Comparison of ENCODE assay signal across 9 cellular contexts in genomic region chr17:2403044-2403443, GRCh38. TPM values are rescaled to one million over a fixed set of nuclear protein-coding genes. Genes with fewer than 3 reads are reported as not detected.
DNase-seq lines count a peak whose midpoint lies in the region; ATAC-seq and TF ChIP-seq lines count a peak whose summit lies in the region.
"Had no signal": no experiment of that assay in that cellular context is flagged by ENCODE, and none has a peak within 500 bp of the region (broad histone marks: within the 10 kb centered on the region; RNA-seq: fewer than 3 reads in every experiment).

No MANE protein-coding gene starts in this region.

- no TSS peak for BruUV-seq in Caco-2 (replicated peaks; lab: Mats Ljungman, UMichigan)

- H3K4me1 Mint-ChIP-seq in Caco-2 (ENCODE audit: low read depth, unreplicated experiment): peaks cover 22% of the 10 kb centered on the region

- H3K4me1 ChIP-seq in Caco-2 (peaks cover 23% of the 10 kb centered on the region), NT2/D1 (ENCODE audit: insufficient read depth, insufficient read length) (peaks cover 20% of the 10 kb centered on the region), gastrocnemius medialis (peaks cover 50 to 54% of the 10 kb centered on the region in 2 donors), MM.1S (ENCODE audit: low read length) (peaks cover 5% of the 10 kb centered on the region; the same call in 1 of the 2 replicates)

- H4K20me1 ChIP-seq in MM.1S (ENCODE audit: insufficient read depth, low read length): no peaks in the 10 kb centered on the region

- H3K9me3 ChIP-seq in Caco-2 (no peaks in the 10 kb centered on the region), NT2/D1 (ENCODE audit: insufficient read depth, low read length) (no peaks in the 10 kb centered on the region), gastrocnemius medialis (no peaks in the 10 kb centered on the region), MM.1S (replicated peaks; ENCODE audit: insufficient read depth, low read length) (no peaks in the 10 kb centered on the region)

- H3K4me3 Mint-ChIP-seq in Caco-2 (ENCODE audit: unreplicated experiment): peak overlapping the region; percentile 86

- TF ChIP-seq POLR2A in gastrocnemius medialis (IDR thresholded peaks at IDR 0.05): no peak

- peaks cover 13% of the 10 kb centered on the region; the same call in 1 of the 2 replicates for H3F3A ChIP-seq in MM.1S (ENCODE audit: insufficient read depth, low read length)

- H3K9me2 ChIP-seq in MM.1S (replicated peaks; ENCODE audit: insufficient read depth, low read length): no peaks in the 10 kb centered on the region

- ATAC-seq in gastrocnemius medialis: no peak

- DNase-seq in Caco-2 (no peak), NT2/D1 (ENCODE audit: low read depth, low spot score) (no peak), epithelial cell of prostate (ENCODE audit: low read depth, low spot score) (no peak), gastrocnemius medialis (no peak), MM.1S (no peak), middle frontal gyrus (ENCODE audit: extremely low spot score, low spot score) (no peak), COLO668 (lab: John Stamatoyannopoulos, UW; ENCODE audit: unreplicated experiment) (no peak)
- DNase-seq: GOT3, NCI-H524 treated with DMSO at 0.1 percent for 48 hours had no signal

- H3K36me3 ChIP-seq in Caco-2 (ENCODE audit: control insufficient read depth, insufficient read depth, low read length): no peaks in the 10 kb centered on the region
- H3K36me3 ChIP-seq in NT2/D1 (ENCODE audit: insufficient read depth, insufficient read length, low read length): peaks cover 8% of the 10 kb centered on the region
- H3K36me3 ChIP-seq in gastrocnemius medialis: no peaks in the 10 kb centered on the region
- H3K36me3 ChIP-seq in MM.1S (replicated peaks; ENCODE audit: insufficient read depth, low read length): no peaks in the 10 kb centered on the region

- CTCF ChIA-PET in Caco-2 (lab: Charles Lee): interaction anchor here (1.2 to 3.4 kb wide), 2 partner anchors 13 to 20 kb away, joined by 6 to 20 read pairs; no protein-coding TSS in a partner anchor

- H3K79me2 ChIP-seq in MM.1S (ENCODE audit: low read length): peaks cover 18% of the 10 kb centered on the region

- H3K27me3 ChIP-seq in Caco-2 (replicated peaks; ENCODE audit: control insufficient read depth, insufficient read depth, low read length) (no peaks in the 10 kb centered on the region), NT2/D1 (ENCODE audit: insufficient read depth, insufficient read length) (no peaks in the 10 kb centered on the region), gastrocnemius medialis (no peaks in the 10 kb centered on the region), MM.1S (replicated peaks; ENCODE audit: insufficient read depth, low read length) (no peaks in the 10 kb centered on the region)

- intact Hi-C loops in Caco-2 (cut with micrococcal nuclease; ENCODE audit: unreplicated experiment): no loop called here
- intact Hi-C loops in gastrocnemius medialis (cut with DNase I; ENCODE audit: low total_unique reads): loop anchor here (2.0 to 10.0 kb wide), 4 partner anchors 18 to 351 kb away; partner anchors contain the start of genes PAFAH1B1, SGSM2 and TSR1

- H3K36me3 Mint-ChIP-seq in Caco-2 (ENCODE audit: insufficient read depth, unreplicated experiment): peaks cover 66% of the 10 kb centered on the region

- TF ChIP-seq CTCF in Caco-2 (IDR thresholded peaks at IDR 0.05; ENCODE audit: insufficient read depth in 1 of 2, low read depth in 1 of 2, low read length in 1 of 2, severe bottlenecking in 1 of 2, unreplicated experiment in 1 of 2) (no peak), gastrocnemius medialis (IDR thresholded peaks at IDR 0.05 in 4 of 5, conservative IDR thresholded peaks at IDR 0.05 in 1 of 5) (no peak), MM.1S (IDR thresholded peaks at IDR 0.05; ENCODE audit: low read length) (no peak)

- H3K27ac ChIP-seq in epithelial cell of prostate: peak overlapping the region; percentile 100
- peak overlapping the region; percentile 97 to 99 (median 99) for H3K27ac ChIP-seq in gastrocnemius medialis
- H3K27ac ChIP-seq in MM.1S (ENCODE audit: low read length): no peak overlapping the region

- H3K4me3 ChIP-seq in Caco-2 (ENCODE audit: low read depth, low read length): no peak overlapping the region
- no peak overlapping the region for H3K4me3 ChIP-seq in NT2/D1 (ENCODE audit: insufficient read length, low read depth)
- no peak overlapping the region for H3K4me3 ChIP-seq in gastrocnemius medialis
- no peak overlapping the region for H3K4me3 ChIP-seq in MM.1S (ENCODE audit: low read length)

- in situ Hi-C loops in gastrocnemius medialis (cut with MboI; ENCODE audit: low sequenced_read_pairs in 4 of 4): loop anchor here in 1 of 4 donors (25.0 kb wide), 1 partner anchor 309 kb away; the partner anchor contains the start of gene CLUH

- H3K27me3 Mint-ChIP-seq in Caco-2 (ENCODE audit: insufficient read depth, unreplicated experiment): no peaks in the 10 kb centered on the region

- H3K9me3 Mint-ChIP-seq in Caco-2 (ENCODE audit: unreplicated experiment): no peaks in the 10 kb centered on the region

- no peak overlapping the region for H3K27ac Mint-ChIP-seq in Caco-2 (ENCODE audit: unreplicated experiment)

- POLR2A ChIA-PET in Caco-2 (lab: Charles Lee): no interaction called here

- H3K4me2 ChIP-seq in MM.1S (ENCODE audit: low read depth, low read length): no peak overlapping the region

- H3K9ac ChIP-seq in NT2/D1 (ENCODE audit: insufficient read length, low read depth) (peak overlapping the region; percentile 32), MM.1S (ENCODE audit: low read length) (no peak overlapping the region)

- H2AFZ ChIP-seq in MM.1S (ENCODE audit: low read length): no peak overlapping the region

RNA-seq across cellular contexts. Expression of gene MNT, which starts 2.2 kb away (rescaled TPM):
- total RNA-seq in Caco-2 (2022) (24.4 and 25.8 TPM in 2 replicates), gastrocnemius medialis (1 to 10 TPM; 2.9 to 5.4 (median 4.2) TPM)
